Comparison of ENCODE assay signal across 30 cellular contexts in genomic region chr12:5921027-5921909, GRCh38. TPM values are rescaled to one million over a fixed set of nuclear protein-coding genes. Genes with fewer than 3 reads are reported as not detected.
"Had no signal": no experiment of that assay in that cellular context is flagged by ENCODE, and none has a peak within 500 bp of the region (broad histone marks: within the 10 kb centered on the region; RNA-seq: fewer than 3 reads in every experiment).

No MANE protein-coding gene starts in this region.

- H3K27me3 ChIP-seq: ascending aorta, right lobe of liver, vagina had no signal

- DNase-seq: activated CD4-positive, alpha-beta T cell treated with anti-CD3 and anti-CD28 coated beads for 48 hours; activated CD4-positive, alpha-beta T cell treated with anti-CD3 and anti-CD28 coated beads, Interleukin-2, amount 50 U/mL, for 48 hours; activated gamma-delta T cell; activated naive CD4-positive, alpha-beta T cell treated with anti-CD3 and anti-CD28 coated beads, Interleukin-2, amount 10 ng/mL, durations not matched to agents 7 days and 5 days; activated naive CD8-positive, alpha-beta T cell treated with anti-CD3 and anti-CD28 coated beads, Interleukin-2, amount 10 ng/mL, durations not matched to agents 7 days and 5 days; central memory CD4-positive, alpha-beta T cell; dermis blood vessel endothelial cell; effector memory CD4-positive, alpha-beta T cell; left cardiac atrium; left ventricle myocardium superior; naive thymus-derived CD4-positive, alpha-beta T cell; occipital lobe; right lobe of liver; stimulated activated CD4-positive, alpha-beta T cell treated with anti-CD3 and anti-CD28 coated beads, Interleukin-12 subunit alpha, Interleukin-12 subunit beta, amount 100 ng/mL, for 4 hours; stimulated activated CD4-positive, alpha-beta T cell treated with anti-CD3 and anti-CD28 coated beads, Interleukin-4, amount 100 ng/mL, for 1 hour; T-helper 17 cell; T1000; trophoblast cell; WERI-Rb-1 had no signal

- H3K27me3 Mint-ChIP-seq: activated naive CD4-positive, alpha-beta T cell treated with anti-CD3 and anti-CD28 coated beads, Interleukin-2, amount 10 ng/mL, durations not matched to agents 7 days and 5 days had no signal

- H3K4me1 Mint-ChIP-seq: activated naive CD4-positive, alpha-beta T cell treated with anti-CD3 and anti-CD28 coated beads, Interleukin-2, amount 10 ng/mL, durations not matched to agents 7 days and 5 days; activated naive CD8-positive, alpha-beta T cell treated with anti-CD3 and anti-CD28 coated beads, Interleukin-2, amount 10 ng/mL, durations not matched to agents 7 days and 5 days; mesothelial cell of epicardium; naive thymus-derived CD4-positive, alpha-beta T cell; stimulated activated effector memory CD8-positive, alpha-beta T cell treated with anti-CD3 and anti-CD28 coated beads, Interleukin-12 subunit alpha, Interleukin-12 subunit beta, amount 100 ng/mL, for 72 hours had no signal

- H3K27ac Mint-ChIP-seq: activated naive CD4-positive, alpha-beta T cell treated with anti-CD3 and anti-CD28 coated beads, Interleukin-2, amount 10 ng/mL, durations not matched to agents 7 days and 5 days; activated naive CD8-positive, alpha-beta T cell treated with anti-CD3 and anti-CD28 coated beads, Interleukin-2, amount 10 ng/mL, durations not matched to agents 7 days and 5 days; activated T-helper 1 cell treated with anti-CD3 and anti-CD28 coated beads, Interleukin-12 subunit alpha, Interleukin-12 subunit beta, Interleukin-2, Interleukin-4 antibody, amounts not matched to agents 30 ng/mL and 10 ng/mL and 1 ng/mL, durations not matched to agents 14 hours and 24 hours and 36 hours; brain; mesothelial cell of epicardium; naive thymus-derived CD4-positive, alpha-beta T cell; stimulated activated effector memory CD8-positive, alpha-beta T cell treated with anti-CD3 and anti-CD28 coated beads, Interleukin-12 subunit alpha, Interleukin-12 subunit beta, amount 100 ng/mL, for 72 hours; stimulated activated naive CD8-positive, alpha-beta T cell treated with anti-CD3 and anti-CD28 coated beads, Interleukin-15, Interleukin-2, amounts not matched to agents 100 ng/mL and 50 ng/mL, for 24 hours; T-helper 17 cell had no signal

- H3K79me2 ChIP-seq: hepatocyte had no signal

- H3K4me3 ChIP-seq: ascending aorta, hepatocyte, right lobe of liver, skin epidermis, thoracic aorta, vagina had no signal

- H3K9me3 Mint-ChIP-seq: activated naive CD8-positive, alpha-beta T cell treated with anti-CD3 and anti-CD28 coated beads, Interleukin-2, amount 10 ng/mL, durations not matched to agents 7 days and 5 days; activated T-helper 1 cell treated with anti-CD3 and anti-CD28 coated beads, Interleukin-12 subunit alpha, Interleukin-12 subunit beta, Interleukin-2, Interleukin-4 antibody, amounts not matched to agents 30 ng/mL and 10 ng/mL and 1 ng/mL, durations not matched to agents 14 hours and 24 hours and 36 hours; brain; mesothelial cell of epicardium; stimulated activated effector memory CD8-positive, alpha-beta T cell treated with anti-CD3 and anti-CD28 coated beads, Interleukin-12 subunit alpha, Interleukin-12 subunit beta, amount 100 ng/mL, for 72 hours; stimulated activated naive CD8-positive, alpha-beta T cell treated with anti-CD3 and anti-CD28 coated beads, Interleukin-15, Interleukin-2, amounts not matched to agents 100 ng/mL and 50 ng/mL, for 24 hours had no signal

- H3K36me3 Mint-ChIP-seq: activated naive CD4-positive, alpha-beta T cell treated with anti-CD3 and anti-CD28 coated beads, Interleukin-2, amount 10 ng/mL, durations not matched to agents 7 days and 5 days; activated naive CD8-positive, alpha-beta T cell treated with anti-CD3 and anti-CD28 coated beads, Interleukin-2, amount 10 ng/mL, durations not matched to agents 7 days and 5 days; brain; mesothelial cell of epicardium; naive thymus-derived CD4-positive, alpha-beta T cell; stimulated activated effector memory CD8-positive, alpha-beta T cell treated with anti-CD3 and anti-CD28 coated beads, Interleukin-12 subunit alpha, Interleukin-12 subunit beta, amount 100 ng/mL, for 72 hours had no signal

- H3K4me2 ChIP-seq: hepatocyte had no signal

- H3K4me1 ChIP-seq: ascending aorta, right lobe of liver, vagina had no signal

- H3K36me3 ChIP-seq: ascending aorta, right lobe of liver, thoracic aorta, vagina had no signal

- ATAC-seq: activated CD4-positive, CD25-positive, alpha-beta regulatory T cell treated with anti-CD3 and anti-CD28 coated beads, Interleukin-2, amount 50 U/mL, for 24 hours; left cardiac atrium; left ventricle myocardium superior; naive thymus-derived CD4-positive, alpha-beta T cell; right lobe of liver; stimulated activated effector memory CD8-positive, alpha-beta T cell treated with anti-CD3 and anti-CD28 coated beads, Interleukin-12 subunit alpha, Interleukin-12 subunit beta, amount 100 ng/mL, for 72 hours; T-helper 17 cell had no signal

- H3K27ac ChIP-seq: ascending aorta, hepatocyte, right lobe of liver, skin epidermis, thoracic aorta, vagina had no signal

- H3K4me3 Mint-ChIP-seq: activated naive CD4-positive, alpha-beta T cell treated with anti-CD3 and anti-CD28 coated beads, Interleukin-2, amount 10 ng/mL, durations not matched to agents 7 days and 5 days; activated naive CD8-positive, alpha-beta T cell treated with anti-CD3 and anti-CD28 coated beads, Interleukin-2, amount 10 ng/mL, durations not matched to agents 7 days and 5 days; activated T-helper 1 cell treated with anti-CD3 and anti-CD28 coated beads, Interleukin-12 subunit alpha, Interleukin-12 subunit beta, Interleukin-2, Interleukin-4 antibody, amounts not matched to agents 30 ng/mL and 10 ng/mL and 1 ng/mL, durations not matched to agents 14 hours and 24 hours and 36 hours; brain; mesothelial cell of epicardium; naive thymus-derived CD4-positive, alpha-beta T cell; stimulated activated effector memory CD8-positive, alpha-beta T cell treated with anti-CD3 and anti-CD28 coated beads, Interleukin-12 subunit alpha, Interleukin-12 subunit beta, amount 100 ng/mL, for 72 hours; stimulated activated naive CD8-positive, alpha-beta T cell treated with anti-CD3 and anti-CD28 coated beads, Interleukin-15, Interleukin-2, amounts not matched to agents 100 ng/mL and 50 ng/mL, for 24 hours; T-helper 17 cell had no signal

- H3K9me3 ChIP-seq: ascending aorta, right lobe of liver, thoracic aorta, vagina had no signal

- H2AFZ ChIP-seq: hepatocyte had no signal

RNA-seq across cellular contexts. Expression of gene ANO2, which starts 23.8 kb away (rescaled TPM):
- total RNA-seq: activated naive CD8-positive, alpha-beta T cell treated with anti-CD3 and anti-CD28 coated beads, Interleukin-2, amount 10 ng/mL, durations not matched to agents 7 days and 5 days; activated T-helper 1 cell treated with anti-CD3 and anti-CD28 coated beads, Interleukin-12 subunit alpha, Interleukin-12 subunit beta, Interleukin-2, Interleukin-4 antibody, amounts not matched to agents 30 ng/mL and 10 ng/mL and 1 ng/mL, durations not matched to agents 14 hours and 24 hours and 36 hours; naive thymus-derived CD4-positive, alpha-beta T cell had no signal
- polyA plus RNA-seq: naive thymus-derived CD4-positive, alpha-beta T cell had no signal
